ENCODE assay signal across 8 cellular contexts in genomic region chr2:8678731-8679566, GRCh38. TPM values are rescaled to one million over a fixed set of nuclear protein-coding genes. Genes with fewer than 3 reads are reported as not detected.
DNase-seq lines count a peak whose midpoint lies in the region; ATAC-seq and TF ChIP-seq lines count a peak whose summit lies in the region.

No MANE protein-coding gene starts in this region.

- peaks cover 31% of the 10 kb centered on the region for H3K36me3 Mint-ChIP-seq in activated CD4-positive, alpha-beta T cell treated with anti-CD3 and anti-CD28 coated beads for 36 hours (ENCODE audit: low read depth)

- no peaks in the 10 kb centered on the region for H3K9me3 ChIP-seq in colonic mucosa

- peak; percentile 93 for DNase-seq in AG20443 (ENCODE audit: low spot score)
- DNase-seq in NCI-H510A treated with DMSO at 0.1 percent for 48 hours (lab: John Stamatoyannopoulos, UW) = peak; percentile 89
- peak; percentile 93 for DNase-seq in activated CD4-positive, alpha-beta T cell treated with anti-CD3 and anti-CD28 coated beads for 36 hours
- peak; percentile 92 for DNase-seq in colonic mucosa
- peak; percentile 99 for DNase-seq in left kidney (ENCODE audit: low read depth, low spot score)
- DNase-seq in stimulated activated CD4-positive, alpha-beta T cell treated with anti-CD3 and anti-CD28 coated beads, Interleukin-1b, Interleukin-23, amount 100 ng/mL, for 4 hours (ENCODE audit: low read depth in 2 of 2) = peak; percentile 57 to 71

- peak overlapping the region; percentile 87 for H3K27ac Mint-ChIP-seq in activated CD4-positive, alpha-beta T cell treated with anti-CD3 and anti-CD28 coated beads for 36 hours

- peak overlapping the region; percentile 90 for H3K9ac ChIP-seq in colonic mucosa (ENCODE audit: low read depth in 2 of 2, low read length in 2 of 2)

- no peak for TF ChIP-seq CTCF in colonic mucosa (IDR thresholded peaks at IDR 0.05)

- no peaks in the 10 kb centered on the region for H3K36me3 ChIP-seq in colonic mucosa

- H3K27me3 ChIP-seq in colonic mucosa = no peaks in the 10 kb centered on the region

- peaks cover 30% of the 10 kb centered on the region for H3K27me3 Mint-ChIP-seq in activated CD4-positive, alpha-beta T cell treated with anti-CD3 and anti-CD28 coated beads for 36 hours

- POLR2A ChIA-PET in activated CD4-positive, alpha-beta T cell treated with anti-CD3 and anti-CD28 coated beads for 36 hours (lab: Charles Lee) = interaction anchor here (0.6 to 2.2 kb wide), 6 partner anchors 135 to 853 kb away, joined by 3 to 8 read pairs (median 6); partner anchors contain the start of genes CPSF3 and ITGB1BP1

- H3K4me1 ChIP-seq in colonic mucosa = peaks cover 5% of the 10 kb centered on the region

- intact Hi-C loops in activated CD4-positive, alpha-beta T cell treated with anti-CD3 and anti-CD28 coated beads for 36 hours (cut with DNase I, micrococcal nuclease) = loop anchor here in 1 of 2 experiments (1.0 kb wide), 3 partner anchors 96 to 191 kb away; partner anchors contain the start of gene KIDINS220
- intact Hi-C loops in colonic mucosa (cut with DNase I) = no loop called here

- peak overlapping the region; percentile 54 for H3K4me3 ChIP-seq in colonic mucosa

- H3K9me3 Mint-ChIP-seq in activated CD4-positive, alpha-beta T cell treated with anti-CD3 and anti-CD28 coated beads for 36 hours (ENCODE audit: low read depth) = peaks cover 16% of the 10 kb centered on the region

- CTCF ChIA-PET in activated CD4-positive, alpha-beta T cell treated with anti-CD3 and anti-CD28 coated beads for 36 hours (lab: Charles Lee) = interaction anchor here (0.6 kb wide), 1 partner anchor 1712 kb away, joined by 3 read pairs; no protein-coding TSS in a partner anchor

- H3K4me3 Mint-ChIP-seq in activated CD4-positive, alpha-beta T cell treated with anti-CD3 and anti-CD28 coated beads for 36 hours = peak overlapping the region; percentile 98

- ATAC-seq in GM19324 (IDR thresholded peaks at IDR 0.05; ENCODE audit: low FRiP score, unreplicated experiment) = peak; percentile 63
- ATAC-seq in HG03439 (IDR thresholded peaks at IDR 0.05; ENCODE audit: unreplicated experiment) = peak; percentile 52
- peak; percentile 47 for ATAC-seq in activated CD4-positive, alpha-beta T cell treated with anti-CD3 and anti-CD28 coated beads for 36 hours

- peak overlapping the region; percentile 98 for H3K27ac ChIP-seq in colonic mucosa

- H3K4me1 Mint-ChIP-seq in activated CD4-positive, alpha-beta T cell treated with anti-CD3 and anti-CD28 coated beads for 36 hours = peaks cover 31% of the 10 kb centered on the region

RNA-seq across cellular contexts. Expression of gene ID2, which starts 2.9 kb away (rescaled TPM):
- total RNA-seq in activated CD4-positive, alpha-beta T cell treated with anti-CD3 and anti-CD28 coated beads for 36 hours = 100 to 1,000 TPM; 171 to 213 TPM
- 100 to 1,000 TPM in 1 of 2 donors, 10 to 100 TPM in 1; 100.0 to 108 TPM for total RNA-seq in colonic mucosa

Comparison
In these comparisons a context has a peak if more than half of its experiments do, and no peak if none do; other contexts are left out.
1. Peak in every context shown above with its lines: DNase-seq, ATAC-seq, H3K4me3 ChIP-seq and H3K27ac ChIP-seq.